Comparison of ENCODE assay signal across 10 cellular contexts in genomic region chr17:2048805-2049204, GRCh38. TPM values are rescaled to one million over a fixed set of nuclear protein-coding genes. Genes with fewer than 3 reads are reported as not detected.
DNase-seq lines count a peak whose midpoint lies in the region; ATAC-seq and TF ChIP-seq lines count a peak whose summit lies in the region.
"Had no signal": no experiment of that assay in that cellular context is flagged by ENCODE, and none has a peak within 500 bp of the region (broad histone marks: within the 10 kb centered on the region; RNA-seq: fewer than 3 reads in every experiment).

No MANE protein-coding gene starts in this region.

- 20% methylated on average over 9 of the region's 9 CpGs for WGBS in suprapubic skin

- peaks cover 13% of the 10 kb centered on the region for H3K36me3 Mint-ChIP-seq in activated T-cell treated with anti-CD3 and anti-CD28 coated beads, Interleukin-2, amount 50 U/mL, for 24 hours (ENCODE audit: low read depth)
- H3K36me3 Mint-ChIP-seq in activated CD8-positive, alpha-beta T cell treated with anti-CD3 and anti-CD28 coated beads, Interleukin-2, amount 10 ng/mL, durations not matched to agents 7 days and 5 days (ENCODE audit: low read depth): peaks cover 11% of the 10 kb centered on the region
- H3K36me3 Mint-ChIP-seq in immature natural killer cell: no peaks in the 10 kb centered on the region

- peaks cover 17% of the 10 kb centered on the region for H3K27me3 Mint-ChIP-seq in activated T-cell treated with anti-CD3 and anti-CD28 coated beads, Interleukin-2, amount 50 U/mL, for 24 hours
- H3K27me3 Mint-ChIP-seq in activated CD8-positive, alpha-beta T cell treated with anti-CD3 and anti-CD28 coated beads, Interleukin-2, amount 10 ng/mL, durations not matched to agents 7 days and 5 days (ENCODE audit: low read depth): peaks cover 14% of the 10 kb centered on the region
- H3K27me3 Mint-ChIP-seq in immature natural killer cell (ENCODE audit: low read depth in 3 of 3): peaks cover 12 to 22% (median 18%) of the 10 kb centered on the region in 3 donors

- DNase-seq in activated T-cell treated with anti-CD3 and anti-CD28 coated beads, Interleukin-2, amount 50 U/mL, for 24 hours: no peak
- no peak for DNase-seq in activated T-cell treated with anti-CD3 and anti-CD28 coated beads, Interleukin-2, amount 50 U/mL, for 1 hour
- no peak for DNase-seq in activated CD8-positive, alpha-beta T cell treated with anti-CD3 and anti-CD28 coated beads, Interleukin-2, amount 10 ng/mL, durations not matched to agents 7 days and 5 days
- no peak for DNase-seq in immature natural killer cell
- DNase-seq in suprapubic skin (ENCODE audit: low spot score in 2 of 2): peak in 1 of 2 donors; percentile 62
- no peak for DNase-seq in right atrium auricular region (ENCODE audit: low spot score)
- DNase-seq in epidermal melanocyte (ENCODE audit: insufficient read length, low spot score): no peak
- DNase-seq in activated CD4-positive, CD25-positive, alpha-beta regulatory T cell treated with anti-CD3 and anti-CD28 coated beads, Interleukin-2, amount 50 U/mL, for 72 hours: no peak
- DNase-seq: T-helper 9 cell had no signal

- no peak for ATAC-seq in activated CD8-positive, alpha-beta T cell treated with anti-CD3 and anti-CD28 coated beads, Interleukin-2, amount 10 ng/mL, durations not matched to agents 7 days and 5 days

- H3K4me1 ChIP-seq in suprapubic skin (peaks cover 43% of the 10 kb centered on the region), right atrium auricular region (peaks cover 0 to 42% of the 10 kb centered on the region in 2 donors)

- H3K27ac Mint-ChIP-seq in activated T-cell treated with anti-CD3 and anti-CD28 coated beads, Interleukin-2, amount 50 U/mL, for 24 hours: no peak overlapping the region
- no peak overlapping the region for H3K27ac Mint-ChIP-seq in activated CD8-positive, alpha-beta T cell treated with anti-CD3 and anti-CD28 coated beads, Interleukin-2, amount 10 ng/mL, durations not matched to agents 7 days and 5 days
- H3K27ac Mint-ChIP-seq in immature natural killer cell: peak overlapping the region in 4 of 6 donors; percentile 60 to 79 (median 70)

- POLR2A ChIA-PET in activated CD8-positive, alpha-beta T cell treated with anti-CD3 and anti-CD28 coated beads, Interleukin-2, amount 10 ng/mL, durations not matched to agents 7 days and 5 days (lab: Charles Lee): no interaction called here

- no peak for TF ChIP-seq POLR2A in suprapubic skin (IDR thresholded peaks at IDR 0.05)

- CTCF ChIA-PET in activated CD8-positive, alpha-beta T cell treated with anti-CD3 and anti-CD28 coated beads, Interleukin-2, amount 10 ng/mL, durations not matched to agents 7 days and 5 days (lab: Charles Lee): no interaction called here

- H3K27ac ChIP-seq in suprapubic skin (no peak overlapping the region), right atrium auricular region (no peak overlapping the region)

- H3K4me3 ChIP-seq in suprapubic skin: peak overlapping the region; percentile 85
- H3K4me3 ChIP-seq in right atrium auricular region: no peak overlapping the region

- H3K27me3 ChIP-seq in suprapubic skin (peaks cover 19% of the 10 kb centered on the region), right atrium auricular region (no peaks in the 10 kb centered on the region)
- H3K27me3 ChIP-seq: ascending aorta had no signal

- H3K36me3 ChIP-seq in suprapubic skin (peaks cover 3% of the 10 kb centered on the region), right atrium auricular region (peaks cover 6% of the 10 kb centered on the region)
- H3K36me3 ChIP-seq: ascending aorta had no signal

- no peaks in the 10 kb centered on the region for H3K9me3 Mint-ChIP-seq in activated T-cell treated with anti-CD3 and anti-CD28 coated beads, Interleukin-2, amount 50 U/mL, for 24 hours
- no peaks in the 10 kb centered on the region for H3K9me3 Mint-ChIP-seq in activated CD8-positive, alpha-beta T cell treated with anti-CD3 and anti-CD28 coated beads, Interleukin-2, amount 10 ng/mL, durations not matched to agents 7 days and 5 days (ENCODE audit: insufficient read depth)
- no peaks in the 10 kb centered on the region for H3K9me3 Mint-ChIP-seq in immature natural killer cell

- H3K9me3 ChIP-seq in suprapubic skin (no peaks in the 10 kb centered on the region), right atrium auricular region (no peaks in the 10 kb centered on the region)
- H3K9me3 ChIP-seq: ascending aorta had no signal

- H3K4me1 Mint-ChIP-seq in activated T-cell treated with anti-CD3 and anti-CD28 coated beads, Interleukin-2, amount 50 U/mL, for 24 hours (ENCODE audit: low read depth): peaks cover 33% of the 10 kb centered on the region
- peaks cover 29% of the 10 kb centered on the region for H3K4me1 Mint-ChIP-seq in activated CD8-positive, alpha-beta T cell treated with anti-CD3 and anti-CD28 coated beads, Interleukin-2, amount 10 ng/mL, durations not matched to agents 7 days and 5 days (ENCODE audit: low read depth)
- H3K4me1 Mint-ChIP-seq in immature natural killer cell: peaks cover 15 to 20% of the 10 kb centered on the region in 2 donors

- no peak for TF ChIP-seq CTCF in suprapubic skin (IDR thresholded peaks at IDR 0.05)
- no peak for TF ChIP-seq CTCF in right atrium auricular region (IDR thresholded peaks at IDR 0.05)

- H3K4me3 Mint-ChIP-seq in activated T-cell treated with anti-CD3 and anti-CD28 coated beads, Interleukin-2, amount 50 U/mL, for 24 hours: peak overlapping the region; percentile 74
- peak overlapping the region; percentile 66 for H3K4me3 Mint-ChIP-seq in activated CD8-positive, alpha-beta T cell treated with anti-CD3 and anti-CD28 coated beads, Interleukin-2, amount 10 ng/mL, durations not matched to agents 7 days and 5 days
- peak overlapping the region; percentile 61 to 76 (median 71) for H3K4me3 Mint-ChIP-seq in immature natural killer cell

- no peak for TF ChIP-seq EP300 in suprapubic skin (IDR thresholded peaks at IDR 0.05)

RNA-seq across cellular contexts. Expression of gene HIC1, which starts 6.1 kb away (rescaled TPM):
- total RNA-seq in activated CD8-positive, alpha-beta T cell treated with anti-CD3 and anti-CD28 coated beads, Interleukin-2, amount 10 ng/mL, durations not matched to agents 7 days and 5 days: 10 to 100 TPM; 66.8 to 70.8 TPM
- 1 to 10 TPM in 2 of 3 donors, under 1 TPM in 1; 0.90 to 5.9 (median 1.2) TPM for polyA plus RNA-seq in immature natural killer cell
- total RNA-seq in suprapubic skin: 1 to 10 TPM; 2.7 to 9.5 (median 4.9) TPM
- total RNA-seq in right atrium auricular region: 10 to 100 TPM; 15.5 to 18.0 TPM

RNA-seq across cellular contexts. Expression of gene OVCA2, which starts 7.0 kb away (rescaled TPM):
- 10 to 100 TPM; 34.9 to 40.1 TPM for total RNA-seq in activated CD8-positive, alpha-beta T cell treated with anti-CD3 and anti-CD28 coated beads, Interleukin-2, amount 10 ng/mL, durations not matched to agents 7 days and 5 days
- 100 to 1,000 TPM in 2 of 3 donors, 10 to 100 TPM in 1; 90.6 to 107 (median 104) TPM for polyA plus RNA-seq in immature natural killer cell
- 10 to 100 TPM; 36.6 to 51.5 (median 42.7) TPM for total RNA-seq in suprapubic skin
- 10 to 100 TPM; 29.6 to 31.7 TPM for total RNA-seq in right atrium auricular region

RNA-seq across cellular contexts. Expression of gene DPH1, which starts 18.9 kb away (rescaled TPM):
- 10 to 100 TPM; 24.6 to 24.7 TPM for total RNA-seq in activated CD8-positive, alpha-beta T cell treated with anti-CD3 and anti-CD28 coated beads, Interleukin-2, amount 10 ng/mL, durations not matched to agents 7 days and 5 days
- polyA plus RNA-seq in immature natural killer cell: 10 to 100 TPM; 18.6 to 26.4 (median 21.4) TPM
- total RNA-seq in suprapubic skin: 100 to 1,000 TPM in 1 of 4 donors, 10 to 100 TPM in 3; 58.7 to 115 (median 66.3) TPM
- total RNA-seq in right atrium auricular region: 10 to 100 TPM; 17.2 to 21.6 TPM

RNA-seq across cellular contexts. Expression of gene RTN4RL1, which starts 23.7 kb away (rescaled TPM):
- under 1 TPM; 0.10 to 0.18 TPM for total RNA-seq in activated CD8-positive, alpha-beta T cell treated with anti-CD3 and anti-CD28 coated beads, Interleukin-2, amount 10 ng/mL, durations not matched to agents 7 days and 5 days
- polyA plus RNA-seq in immature natural killer cell: under 1 TPM in 1 of 3 donors, not detected in 2; 0.37 TPM
- 10 to 100 TPM; 16.4 to 24.8 (median 21.6) TPM for total RNA-seq in suprapubic skin
- 1 to 10 TPM; 1.8 to 5.0 TPM for total RNA-seq in right atrium auricular region

Comparison
In these comparisons a context has a peak if more than half of its experiments do, and no peak if none do; other contexts are left out.
1. H3K27ac Mint-ChIP-seq: peak in immature natural killer cell (4 of 6); none in activated T-cell treated with anti-CD3 and anti-CD28 coated beads, Interleukin-2, amount 50 U/mL, for 24 hours (single experiment) and activated CD8-positive, alpha-beta T cell treated with anti-CD3 and anti-CD28 coated beads, Interleukin-2, amount 10 ng/mL, durations not matched to agents 7 days and 5 days (single experiment).
2. Peak in every context shown above with its lines, with median percentiles within 50 percentile points of each other: H3K4me3 Mint-ChIP-seq.